Comparison of ENCODE assay signal across 8 cellular contexts in genomic region chr20:33719989-33720709, GRCh38. TPM values are rescaled to one million over a fixed set of nuclear protein-coding genes. Genes with fewer than 3 reads are reported as not detected.
DNase-seq lines count a peak whose midpoint lies in the region; ATAC-seq and TF ChIP-seq lines count a peak whose summit lies in the region.

Gene PXMP4 (minus strand): TSS chr20:33720310. CDS start chr20:33720207, 103 bp downstream.

- CTCF ChIA-PET in activated CD4-positive, alpha-beta T cell treated with anti-CD3 and anti-CD28 coated beads for 36 hours (lab: Charles Lee): interaction anchor here (0.6 to 2.2 kb wide), 14 partner anchors 8 to 1851 kb away, joined by 3 to 11 read pairs (median 3); partner anchors contain the start of genes ACTL10 and CHMP4B

- peaks cover 2% of the 10 kb centered on the region for H3K9me3 Mint-ChIP-seq in activated CD4-positive, alpha-beta T cell treated with anti-CD3 and anti-CD28 coated beads for 36 hours (ENCODE audit: low read depth)

- H3K4me3 Mint-ChIP-seq in activated CD4-positive, alpha-beta T cell treated with anti-CD3 and anti-CD28 coated beads for 36 hours: peak within 1 kb of the TSS; percentile 88

- H3K27ac Mint-ChIP-seq in activated CD4-positive, alpha-beta T cell treated with anti-CD3 and anti-CD28 coated beads for 36 hours: peak within 1 kb of the TSS; percentile 83

- ATAC-seq in GM19035 (IDR thresholded peaks at IDR 0.05; ENCODE audit: unreplicated experiment) (peak; percentile 95), HG03342 (IDR thresholded peaks at IDR 0.05; ENCODE audit: unreplicated experiment) (peak; percentile 87)
- ATAC-seq in activated CD4-positive, alpha-beta T cell treated with anti-CD3 and anti-CD28 coated beads for 36 hours: peak; percentile 99

- TF ChIP-seq CTCF in AG09319 (IDR thresholded peaks at IDR 0.05; ENCODE audit: low read depth, low read length): no peak

- intact Hi-C loops in activated CD4-positive, alpha-beta T cell treated with anti-CD3 and anti-CD28 coated beads for 36 hours (cut with DNase I, micrococcal nuclease): loop anchor here (1.0 to 2.0 kb wide), 10 partner anchors 12 to 276 kb away; partner anchors contain the start of genes CHMP4B (in 2 of the 2), E2F1 (in 2 of the 2), C20orf144 (in 1 of the 2) and CBFA2T2 (in 1 of the 2)

- DNase-seq in AG09319 (ENCODE audit: extremely low read depth, low read depth) (peak; percentile 95), NCI-H460 (ENCODE audit: extremely low read depth, low read depth) (peak; percentile 97), kidney glomerular epithelial cell (lab: John Stamatoyannopoulos, UW) (peak; percentile 97)
- peak; percentile 92 for DNase-seq in activated CD4-positive, alpha-beta T cell treated with anti-CD3 and anti-CD28 coated beads for 36 hours
- DNase-seq in stimulated activated CD4-positive, alpha-beta T cell treated with anti-CD3 and anti-CD28 coated beads, Interleukin-1b, Interleukin-23, amount 100 ng/mL, for 1 hour (ENCODE audit: low read depth in 2 of 2): peak; percentile 55 to 70

- no peaks in the 10 kb centered on the region for H3K36me3 Mint-ChIP-seq in activated CD4-positive, alpha-beta T cell treated with anti-CD3 and anti-CD28 coated beads for 36 hours (ENCODE audit: low read depth)

- peak within 1 kb of the TSS; percentile 24 for H3K27ac ChIP-seq in cingulate gyrus (ENCODE audit: low read depth, low read length)

- H3K27me3 Mint-ChIP-seq in activated CD4-positive, alpha-beta T cell treated with anti-CD3 and anti-CD28 coated beads for 36 hours: no peaks in the 10 kb centered on the region

- POLR2A ChIA-PET in activated CD4-positive, alpha-beta T cell treated with anti-CD3 and anti-CD28 coated beads for 36 hours (lab: Charles Lee): interaction anchor here (0.6 to 1.9 kb wide), 12 partner anchors 11 to 520 kb away, joined by 3 to 13 read pairs (median 4); partner anchors contain the start of genes ACTL10, CBFA2T2, RALY and ZNF341

- H3K4me1 Mint-ChIP-seq in activated CD4-positive, alpha-beta T cell treated with anti-CD3 and anti-CD28 coated beads for 36 hours: peaks cover 18% of the 10 kb centered on the region

RNA-seq across cellular contexts. Expression of gene PXMP4, which starts in this region (rescaled TPM):
- total RNA-seq in NCI-H460 (2014; rRNA removed; shearing (Covaris generic)): 2.7 and 4.5 TPM in 2 replicates
- 2.2 and 3.3 TPM in 2 replicates for polyA plus RNA-seq in NCI-H460 (2014; cell fraction: nucleus; rRNA removed)
- 10 to 100 TPM in 1 of 2 experiments, 1 to 10 TPM in 1; 8.8 to 10.2 TPM for total RNA-seq in activated CD4-positive, alpha-beta T cell treated with anti-CD3 and anti-CD28 coated beads for 36 hours

Comparison
In these comparisons a context has a peak if more than half of its experiments do, and no peak if none do; other contexts are left out.
1. Peak in every context shown above with its lines: DNase-seq, ATAC-seq and H3K27ac ChIP-seq.